1 cellular context compared by ENCODE assay signal in the genomic region with DNA sequence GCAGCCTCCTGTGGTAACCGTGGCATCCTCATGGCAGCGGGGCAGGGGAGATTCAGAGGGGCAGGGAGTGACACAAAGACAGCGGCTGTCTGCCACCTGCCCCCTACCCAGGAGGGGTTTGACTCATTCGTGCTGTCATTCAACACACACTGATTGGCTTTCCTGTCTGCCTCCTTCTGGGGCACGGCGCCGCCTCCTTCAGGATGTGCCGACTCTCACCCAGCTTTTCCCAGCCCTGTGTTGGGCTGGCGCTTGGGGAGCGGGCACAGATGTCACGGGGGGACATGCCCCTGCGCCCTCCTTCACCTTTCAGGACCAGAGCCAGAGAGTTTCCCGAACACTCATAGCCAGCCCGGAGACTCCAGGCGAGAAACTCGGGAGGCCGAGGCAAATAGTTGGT.
TF ChIP-seq lines count a peak whose summit lies in the region.

No MANE protein-coding gene starts in this region.

TF ChIP-seq in GM23338, 12 proteins besides CTCF, POLR2A, EP300 and RAD21:
- TF ChIP-seq, protein P1, sequence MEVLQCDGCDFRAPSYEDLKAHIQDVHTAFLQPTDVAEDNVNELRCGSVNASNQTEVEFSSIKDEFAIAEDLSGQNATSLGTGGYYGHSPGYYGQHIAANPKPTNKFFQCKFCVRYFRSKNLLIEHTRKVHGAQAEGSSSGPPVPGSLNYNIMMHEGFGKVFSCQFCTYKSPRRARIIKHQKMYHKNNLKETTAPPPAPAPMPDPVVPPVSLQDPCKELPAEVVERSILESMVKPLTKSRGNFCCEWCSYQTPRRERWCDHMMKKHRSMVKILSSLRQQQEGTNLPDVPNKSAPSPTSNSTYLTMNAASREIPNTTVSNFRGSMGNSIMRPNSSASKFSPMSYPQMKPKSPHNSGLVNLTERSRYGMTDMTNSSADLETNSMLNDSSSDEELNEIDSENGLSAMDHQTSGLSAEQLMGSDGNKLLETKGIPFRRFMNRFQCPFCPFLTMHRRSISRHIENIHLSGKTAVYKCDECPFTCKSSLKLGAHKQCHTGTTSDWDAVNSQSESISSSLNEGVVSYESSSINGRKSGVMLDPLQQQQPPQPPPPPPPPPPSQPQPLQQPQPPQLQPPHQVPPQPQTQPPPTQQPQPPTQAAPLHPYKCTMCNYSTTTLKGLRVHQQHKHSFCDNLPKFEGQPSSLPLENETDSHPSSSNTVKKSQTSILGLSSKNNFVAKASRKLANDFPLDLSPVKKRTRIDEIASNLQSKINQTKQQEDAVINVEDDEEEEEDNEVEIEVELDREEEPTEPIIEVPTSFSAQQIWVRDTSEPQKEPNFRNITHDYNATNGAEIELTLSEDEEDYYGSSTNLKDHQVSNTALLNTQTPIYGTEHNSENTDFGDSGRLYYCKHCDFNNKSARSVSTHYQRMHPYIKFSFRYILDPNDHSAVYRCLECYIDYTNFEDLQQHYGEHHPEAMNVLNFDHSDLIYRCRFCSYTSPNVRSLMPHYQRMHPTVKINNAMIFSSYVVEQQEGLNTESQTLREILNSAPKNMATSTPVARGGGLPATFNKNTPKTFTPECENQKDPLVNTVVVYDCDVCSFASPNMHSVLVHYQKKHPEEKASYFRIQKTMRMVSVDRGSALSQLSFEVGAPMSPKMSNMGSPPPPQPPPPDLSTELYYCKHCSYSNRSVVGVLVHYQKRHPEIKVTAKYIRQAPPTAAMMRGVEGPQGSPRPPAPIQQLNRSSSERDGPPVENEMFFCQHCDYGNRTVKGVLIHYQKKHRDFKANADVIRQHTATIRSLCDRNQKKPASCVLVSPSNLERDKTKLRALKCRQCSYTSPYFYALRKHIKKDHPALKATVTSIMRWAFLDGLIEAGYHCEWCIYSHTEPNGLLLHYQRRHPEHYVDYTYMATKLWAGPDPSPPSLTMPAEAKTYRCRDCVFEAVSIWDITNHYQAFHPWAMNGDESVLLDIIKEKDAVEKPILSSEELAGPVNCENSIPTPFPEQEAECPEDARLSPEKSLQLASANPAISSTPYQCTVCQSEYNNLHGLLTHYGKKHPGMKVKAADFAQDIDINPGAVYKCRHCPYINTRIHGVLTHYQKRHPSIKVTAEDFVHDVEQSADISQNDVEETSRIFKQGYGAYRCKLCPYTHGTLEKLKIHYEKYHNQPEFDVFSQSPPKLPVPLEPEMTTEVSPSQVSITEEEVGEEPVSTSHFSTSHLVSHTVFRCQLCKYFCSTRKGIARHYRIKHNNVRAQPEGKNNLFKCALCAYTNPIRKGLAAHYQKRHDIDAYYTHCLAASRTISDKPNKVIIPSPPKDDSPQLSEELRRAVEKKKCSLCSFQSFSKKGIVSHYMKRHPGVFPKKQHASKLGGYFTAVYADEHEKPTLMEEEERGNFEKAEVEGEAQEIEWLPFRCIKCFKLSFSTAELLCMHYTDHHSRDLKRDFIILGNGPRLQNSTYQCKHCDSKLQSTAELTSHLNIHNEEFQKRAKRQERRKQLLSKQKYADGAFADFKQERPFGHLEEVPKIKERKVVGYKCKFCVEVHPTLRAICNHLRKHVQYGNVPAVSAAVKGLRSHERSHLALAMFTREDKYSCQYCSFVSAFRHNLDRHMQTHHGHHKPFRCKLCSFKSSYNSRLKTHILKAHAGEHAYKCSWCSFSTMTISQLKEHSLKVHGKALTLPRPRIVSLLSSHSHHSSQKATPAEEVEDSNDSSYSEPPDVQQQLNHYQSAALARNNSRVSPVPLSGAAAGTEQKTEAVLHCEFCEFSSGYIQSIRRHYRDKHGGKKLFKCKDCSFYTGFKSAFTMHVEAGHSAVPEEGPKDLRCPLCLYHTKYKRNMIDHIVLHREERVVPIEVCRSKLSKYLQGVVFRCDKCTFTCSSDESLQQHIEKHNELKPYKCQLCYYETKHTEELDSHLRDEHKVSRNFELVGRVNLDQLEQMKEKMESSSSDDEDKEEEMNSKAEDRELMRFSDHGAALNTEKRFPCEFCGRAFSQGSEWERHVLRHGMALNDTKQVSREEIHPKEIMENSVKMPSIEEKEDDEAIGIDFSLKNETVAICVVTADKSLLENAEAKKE (CRISPR knock-in tag; IDR thresholded peaks at IDR 0.05) = no peak
- TF ChIP-seq EZH2 (IDR thresholded peaks at IDR 0.05; ENCODE audit: low read depth, unreplicated experiment) (no peak), CREB1 (CRISPR knock-in tag; IDR thresholded peaks at IDR 0.05; ENCODE audit: low read depth) (no peak), STAT1 (IDR thresholded peaks at IDR 0.05; ENCODE audit: unreplicated experiment) (no peak)
- TF ChIP-seq, protein P2, sequence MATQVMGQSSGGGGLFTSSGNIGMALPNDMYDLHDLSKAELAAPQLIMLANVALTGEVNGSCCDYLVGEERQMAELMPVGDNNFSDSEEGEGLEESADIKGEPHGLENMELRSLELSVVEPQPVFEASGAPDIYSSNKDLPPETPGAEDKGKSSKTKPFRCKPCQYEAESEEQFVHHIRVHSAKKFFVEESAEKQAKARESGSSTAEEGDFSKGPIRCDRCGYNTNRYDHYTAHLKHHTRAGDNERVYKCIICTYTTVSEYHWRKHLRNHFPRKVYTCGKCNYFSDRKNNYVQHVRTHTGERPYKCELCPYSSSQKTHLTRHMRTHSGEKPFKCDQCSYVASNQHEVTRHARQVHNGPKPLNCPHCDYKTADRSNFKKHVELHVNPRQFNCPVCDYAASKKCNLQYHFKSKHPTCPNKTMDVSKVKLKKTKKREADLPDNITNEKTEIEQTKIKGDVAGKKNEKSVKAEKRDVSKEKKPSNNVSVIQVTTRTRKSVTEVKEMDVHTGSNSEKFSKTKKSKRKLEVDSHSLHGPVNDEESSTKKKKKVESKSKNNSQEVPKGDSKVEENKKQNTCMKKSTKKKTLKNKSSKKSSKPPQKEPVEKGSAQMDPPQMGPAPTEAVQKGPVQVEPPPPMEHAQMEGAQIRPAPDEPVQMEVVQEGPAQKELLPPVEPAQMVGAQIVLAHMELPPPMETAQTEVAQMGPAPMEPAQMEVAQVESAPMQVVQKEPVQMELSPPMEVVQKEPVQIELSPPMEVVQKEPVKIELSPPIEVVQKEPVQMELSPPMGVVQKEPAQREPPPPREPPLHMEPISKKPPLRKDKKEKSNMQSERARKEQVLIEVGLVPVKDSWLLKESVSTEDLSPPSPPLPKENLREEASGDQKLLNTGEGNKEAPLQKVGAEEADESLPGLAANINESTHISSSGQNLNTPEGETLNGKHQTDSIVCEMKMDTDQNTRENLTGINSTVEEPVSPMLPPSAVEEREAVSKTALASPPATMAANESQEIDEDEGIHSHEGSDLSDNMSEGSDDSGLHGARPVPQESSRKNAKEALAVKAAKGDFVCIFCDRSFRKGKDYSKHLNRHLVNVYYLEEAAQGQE (IDR thresholded peaks at IDR 0.05; ENCODE audit: unreplicated experiment) = no peak
